In genomic region chr2:69539549-69539908, GRCh38 we compare ENCODE assay signal across 1 cellular context.
TF ChIP-seq lines count a peak whose summit lies in the region.

No MANE protein-coding gene starts in this region.

TF ChIP-seq in HepG2, 621 proteins besides CTCF, POLR2A, EP300 and RAD21 (continued from another document and continues in another):
- no peak for TF ChIP-seq E2F1 (CRISPR knock-in tag; IDR thresholded peaks at IDR 0.05)
- no peak for TF ChIP-seq BATF2 (CRISPR knock-in tag; IDR thresholded peaks at IDR 0.05)
- TF ChIP-seq ATM (IDR thresholded peaks at IDR 0.05; ENCODE audit: borderline replicate concordance) = no peak
- no peak for TF ChIP-seq MIER3 (CRISPR knock-in tag; IDR thresholded peaks at IDR 0.05; ENCODE audit: borderline replicate concordance)
- no peak for TF ChIP-seq NFRKB (IDR thresholded peaks at IDR 0.05)
- no peak for TF ChIP-seq MZF1 (CRISPR knock-in tag; IDR thresholded peaks at IDR 0.05; ENCODE audit: borderline replicate concordance)
- TF ChIP-seq ZNF672 (CRISPR knock-in tag; IDR thresholded peaks at IDR 0.05) = no peak
- TF ChIP-seq ZNF564 (CRISPR knock-in tag; IDR thresholded peaks at IDR 0.05) = no peak
- 0 out of 2 replicates have a peak, but pooled peaks have one; percentile 21 for TF ChIP-seq PHF21A (CRISPR knock-in tag; IDR thresholded peaks at IDR 0.05)
- no peak for TF ChIP-seq FUBP1 (CRISPR knock-in tag; IDR thresholded peaks at IDR 0.05; ENCODE audit: borderline replicate concordance)
- no peak for TF ChIP-seq SRF (IDR thresholded peaks at IDR 0.05; ENCODE audit: low read depth, low read length)
- TF ChIP-seq HMGXB4 (CRISPR knock-in tag; IDR thresholded peaks at IDR 0.05; ENCODE audit: borderline replicate concordance in 1 of 2, low read depth in 1 of 2) = peak in 1 of 2 experiments; percentile 2; a peak in 1 of 4 replicates
- no peak for TF ChIP-seq ZNF713 (CRISPR knock-in tag; IDR thresholded peaks at IDR 0.05)
- no peak for TF ChIP-seq TRIM24 (CRISPR knock-in tag; IDR thresholded peaks at IDR 0.05)
- 0 out of 2 replicates have a peak, but pooled peaks have one; percentile 1 for TF ChIP-seq ZKSCAN1 (IDR thresholded peaks at IDR 0.05; ENCODE audit: low read length)
- TF ChIP-seq HES4 (CRISPR knock-in tag; IDR thresholded peaks at IDR 0.05; ENCODE audit: borderline replicate concordance) = no peak
- no peak for TF ChIP-seq ZFP36L2 (CRISPR knock-in tag; IDR thresholded peaks at IDR 0.05)
- TF ChIP-seq ZFP82 (CRISPR knock-in tag; IDR thresholded peaks at IDR 0.05; ENCODE audit: borderline replicate concordance) = no peak
- no peak for TF ChIP-seq ZNF607 (CRISPR knock-in tag; IDR thresholded peaks at IDR 0.05; ENCODE audit: borderline replicate concordance)
- TF ChIP-seq CBX2 (IDR thresholded peaks at IDR 0.05; ENCODE audit: low read depth, low read length) = no peak
- TF ChIP-seq CBX2 (CRISPR knock-in tag; IDR thresholded peaks at IDR 0.05; ENCODE audit: low read depth) = no peak
- no peak for TF ChIP-seq GZF1 (CRISPR knock-in tag; IDR thresholded peaks at IDR 0.05)
- TF ChIP-seq NFIC (IDR thresholded peaks at IDR 0.05; ENCODE audit: low read length) = no peak
- TF ChIP-seq NR2C2 (CRISPR knock-in tag; IDR thresholded peaks at IDR 0.05; ENCODE audit: borderline replicate concordance) = peak; percentile 26; the same call in 1 of the 2 replicates
- no peak for TF ChIP-seq ZBTB4 (CRISPR knock-in tag; IDR thresholded peaks at IDR 0.05; ENCODE audit: borderline replicate concordance)
- no peak for TF ChIP-seq ZNF720 (CRISPR knock-in tag; IDR thresholded peaks at IDR 0.05)
- TF ChIP-seq KLF9 (CRISPR knock-in tag; IDR thresholded peaks at IDR 0.05; ENCODE audit: low read depth) = no peak
- TF ChIP-seq ZNF605 (CRISPR knock-in tag; IDR thresholded peaks at IDR 0.05) = peak; percentile 18; the same call in 1 of the 2 replicates
- no peak for TF ChIP-seq ZNF777 (CRISPR knock-in tag; IDR thresholded peaks at IDR 0.05)
- 0 out of 2 replicates have a peak, but pooled peaks have one; percentile 2 for TF ChIP-seq ZBTB10 (CRISPR knock-in tag; IDR thresholded peaks at IDR 0.05; ENCODE audit: borderline replicate concordance)
- TF ChIP-seq THAP7 (CRISPR knock-in tag; IDR thresholded peaks at IDR 0.05) = no peak
- TF ChIP-seq TFDP1 (CRISPR knock-in tag; IDR thresholded peaks at IDR 0.05; ENCODE audit: borderline replicate concordance) = no peak
- no peak for TF ChIP-seq MAFG (CRISPR knock-in tag; IDR thresholded peaks at IDR 0.05)
- TF ChIP-seq NRL (CRISPR knock-in tag; IDR thresholded peaks at IDR 0.05; ENCODE audit: borderline replicate concordance) = no peak
- TF ChIP-seq NR1H2 (CRISPR knock-in tag; IDR thresholded peaks at IDR 0.05; ENCODE audit: borderline replicate concordance, low read depth) = no peak
- TF ChIP-seq ZFP41 (CRISPR knock-in tag; IDR thresholded peaks at IDR 0.05; ENCODE audit: borderline replicate concordance) = no peak
- no peak for TF ChIP-seq ZUFSP (CRISPR knock-in tag; IDR thresholded peaks at IDR 0.05; ENCODE audit: borderline replicate concordance)
- no peak for TF ChIP-seq NKX3-1 (CRISPR knock-in tag; IDR thresholded peaks at IDR 0.05)
- TF ChIP-seq SSRP1 (CRISPR knock-in tag; IDR thresholded peaks at IDR 0.05) = no peak
- TF ChIP-seq ZIK1 (CRISPR knock-in tag; IDR thresholded peaks at IDR 0.05; ENCODE audit: borderline replicate concordance, low read depth) = no peak
- no peak for TF ChIP-seq ZSCAN29 (CRISPR knock-in tag; conservative IDR thresholded peaks at IDR 0.05)
- TF ChIP-seq MTERF4 (CRISPR knock-in tag; IDR thresholded peaks at IDR 0.05) = 0 out of 2 replicates have a peak, but pooled peaks have one; percentile 60
- no peak for TF ChIP-seq ZNF432 (CRISPR knock-in tag; IDR thresholded peaks at IDR 0.05; ENCODE audit: borderline replicate concordance)
